In genomic region chr5:42767491-42768105, GRCh38 we compare ENCODE assay signal across 8 cellular contexts. TPM values are rescaled to one million over a fixed set of nuclear protein-coding genes. Genes with fewer than 3 reads are reported as not detected.
DNase-seq lines count a peak whose midpoint lies in the region; ATAC-seq and TF ChIP-seq lines count a peak whose summit lies in the region.

No MANE protein-coding gene starts in this region.

- no peak overlapping the region for H3K4me2 ChIP-seq in SU-DHL-6 (ENCODE audit: low read depth, low read length, poor library complexity, severe bottlenecking)

- no peaks in the 10 kb centered on the region for H3K9me2 ChIP-seq in SU-DHL-6 (replicated peaks; ENCODE audit: insufficient read depth, low read length)

- H3K36me3 ChIP-seq in SU-DHL-6 (ENCODE audit: low read length): no peaks in the 10 kb centered on the region
- no peaks in the 10 kb centered on the region for H3K36me3 ChIP-seq in thoracic aorta

- H3F3A ChIP-seq in SU-DHL-6 (ENCODE audit: insufficient read depth): no peaks in the 10 kb centered on the region

- TF ChIP-seq CTCF in SU-DHL-6 (IDR thresholded peaks at IDR 0.05; ENCODE audit: insufficient read depth, low read length, poor library complexity, severe bottlenecking) (peak; percentile 27), thoracic aorta (IDR thresholded peaks at IDR 0.05) (peak; percentile 51)

- H2AFZ ChIP-seq in SU-DHL-6 (ENCODE audit: low read depth, low read length, severe bottlenecking): no peak overlapping the region

- ATAC-seq in left cardiac atrium (peak; percentile 27 to 40), thoracic aorta (ENCODE audit: insufficient number of reproducible peaks, low FRiP score, low read depth) (no peak), HG03135 (IDR thresholded peaks at IDR 0.05; ENCODE audit: unreplicated experiment) (no peak)

- H4K20me1 ChIP-seq in SU-DHL-6 (ENCODE audit: low read depth, low read length): no peaks in the 10 kb centered on the region

- H3K79me2 ChIP-seq in SU-DHL-6 (ENCODE audit: insufficient read depth, low read length): no peaks in the 10 kb centered on the region

- in situ Hi-C loops in KBM-7 (cut with MboI; ENCODE audit: low pct_unique_long_range_greater_than_20kb, low sequenced_read_pairs): no loop called here

- no peak overlapping the region for H3K9ac ChIP-seq in SU-DHL-6 (ENCODE audit: low read length)

- H3K27me3 ChIP-seq in SU-DHL-6 (ENCODE audit: low read length) (no peaks in the 10 kb centered on the region), thoracic aorta (replicated peaks; ENCODE audit: insufficient read depth) (no peaks in the 10 kb centered on the region)

- H3K4me3 ChIP-seq in SU-DHL-6 (ENCODE audit: insufficient read depth, low read length, poor library complexity, severe bottlenecking) (no peak overlapping the region), thoracic aorta (no peak overlapping the region)

- intact Hi-C loops in left cardiac atrium (cut with DNase I): loop anchor here (2.0 to 10.0 kb wide), 6 partner anchors 120 to 913 kb away; partner anchors contain the start of gene GHR (in 1 of the 2)

- H3K4me1 ChIP-seq in thoracic aorta (ENCODE audit: control insufficient read depth in 1 of 2, low read depth in 2 of 2): no peaks in the 10 kb centered on the region

- H3K9me3 ChIP-seq in SU-DHL-6 (ENCODE audit: insufficient read depth, low read length): no peaks in the 10 kb centered on the region
- H3K9me3 ChIP-seq in thoracic aorta: no peaks in the 10 kb centered on the region

- DNase-seq in SIG-M5 treated with dmso at 0.1 percent for 504 hours (lab: John Stamatoyannopoulos, UW; ENCODE audit: unreplicated experiment) (peak; percentile 37), SIG-M5 (lab: John Stamatoyannopoulos, UW) (no peak), KBM-7 (peak; percentile 49), left cardiac atrium (no peak), thoracic aorta (ENCODE audit: low spot score) (no peak), mucosa of gallbladder (ENCODE audit: low spot score) (no peak)

- no peak overlapping the region for H3K27ac ChIP-seq in SU-DHL-6 (ENCODE audit: low read depth, low read length)
- no peak overlapping the region for H3K27ac ChIP-seq in thoracic aorta

RNA-seq across cellular contexts. Expression of gene CCDC152, which starts 11.0 kb away (rescaled TPM):
- total RNA-seq in left cardiac atrium (1 to 10 TPM; 2.3 to 2.7 TPM), thoracic aorta (1 to 10 TPM in 1 of 2 donors, under 1 TPM in 1; 0.81 to 4.7 TPM), mucosa of gallbladder (2.3 TPM)

RNA-seq across cellular contexts. Expression of gene SELENOP, which starts 44.1 kb away (rescaled TPM):
- total RNA-seq in left cardiac atrium (100 to 1,000 TPM; 193 to 416 TPM), thoracic aorta (100 to 1,000 TPM; 302 to 392 TPM), mucosa of gallbladder (510 TPM)

Comparison
In these comparisons a context has a peak if more than half of its experiments do, and no peak if none do; other contexts are left out.
1. DNase-seq: peak in SIG-M5 treated with dmso at 0.1 percent for 504 hours (single experiment) and KBM-7 (single experiment); none in SIG-M5 (single experiment), left cardiac atrium (single experiment), thoracic aorta (single experiment) and mucosa of gallbladder (single experiment).
2. ATAC-seq: peak in left cardiac atrium (2 of 2); none in thoracic aorta (single experiment) and HG03135 (single experiment).